Comparison of ENCODE assay signal across 8 cellular contexts in the genomic region with DNA sequence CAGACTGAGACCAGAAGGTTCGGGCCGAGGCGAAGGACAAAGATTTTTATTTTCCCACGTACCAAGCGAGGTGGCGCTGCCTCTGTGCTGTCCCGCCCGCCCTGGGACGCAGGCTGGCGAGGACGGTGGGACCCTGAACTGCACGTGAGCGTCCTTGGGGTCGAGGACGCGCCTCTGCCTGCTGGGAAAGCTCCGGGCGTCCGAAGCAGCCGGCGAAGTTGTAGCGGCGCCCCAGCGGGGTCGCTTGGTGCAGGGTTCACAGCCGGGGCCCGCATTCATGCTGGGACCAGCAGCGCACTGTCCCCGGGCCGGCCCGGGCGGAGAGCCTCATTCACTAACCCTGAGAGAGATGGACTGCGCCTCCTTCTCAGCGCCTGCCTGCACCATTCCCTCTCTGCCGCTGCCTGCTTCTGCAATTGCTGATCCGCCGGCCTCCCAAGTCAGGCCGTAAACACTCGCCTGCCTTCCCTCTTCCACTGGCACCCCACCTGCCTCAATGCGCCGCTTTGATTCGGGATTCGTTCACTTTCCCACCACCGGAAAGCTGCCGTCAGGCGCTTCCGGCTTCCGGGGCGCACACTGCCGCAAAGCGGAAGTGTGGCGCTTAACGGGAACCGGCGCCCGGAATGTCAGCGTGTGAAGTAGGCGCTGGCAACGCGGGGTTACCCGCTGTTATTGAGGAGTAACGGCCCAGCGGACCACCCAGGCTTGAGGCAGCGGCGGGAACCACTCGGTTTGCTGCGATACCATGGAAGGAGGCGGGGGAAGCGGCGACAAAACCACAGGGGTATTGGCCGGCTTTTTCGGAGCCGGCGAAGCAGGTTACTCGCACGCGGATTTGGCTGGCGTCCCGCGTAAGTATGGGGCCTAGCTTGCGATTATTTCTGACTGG.
DNase-seq lines count a peak whose midpoint lies in the region; TF ChIP-seq lines count a peak whose summit lies in the region.
"Not testable (repeated sequence)": the region's sequence is repeated elsewhere in the genome, so short reads cannot be mapped to it uniquely, and the experiment has no call there.

A gene (minus strand): TSS at position 581 of the 892 bp plus-strand sequence. CDS start 302 bp downstream, at position 279.
A gene with protein sequence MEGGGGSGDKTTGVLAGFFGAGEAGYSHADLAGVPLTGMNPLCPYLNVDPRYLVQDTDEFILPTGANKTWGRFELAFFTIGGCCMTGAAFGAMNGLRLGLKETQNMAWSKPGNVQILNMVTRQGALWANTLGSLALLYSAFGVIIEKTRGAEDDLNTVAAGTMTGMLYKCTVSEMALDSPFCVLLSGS (plus strand): TSS at position 607 of the 892 bp plus-strand sequence. CDS start 142 bp downstream, at position 749.

- peak within 1 kb of the TSS; percentile 60 for H3K27ac ChIP-seq in effector memory CD4-positive, alpha-beta T cell (ENCODE audit: insufficient read depth, low read length, poor library complexity, severe bottlenecking)

- H3K9me3 ChIP-seq in effector memory CD4-positive, alpha-beta T cell (ENCODE audit: control insufficient read depth, low read length): not testable (repeated sequence)

- not testable (repeated sequence) for H3K4me1 ChIP-seq in effector memory CD4-positive, alpha-beta T cell (ENCODE audit: control insufficient read depth, insufficient read depth, low read length, poor library complexity, severe bottlenecking)

- TF ChIP-seq CTCF in GM20000 (IDR thresholded peaks at IDR 0.05; ENCODE audit: extremely low read depth, missing control alignments): not testable (repeated sequence)

- H3K27me3 ChIP-seq in effector memory CD4-positive, alpha-beta T cell (replicated peaks; ENCODE audit: control insufficient read depth, insufficient read depth, low read length, poor library complexity, severe bottlenecking): not testable (repeated sequence)

- H3K4me3 ChIP-seq in effector memory CD4-positive, alpha-beta T cell (ENCODE audit: insufficient read depth, low read depth, low read length, poor library complexity, severe bottlenecking): peak within 1 kb of the TSS; percentile 83

- H3K36me3 ChIP-seq in effector memory CD4-positive, alpha-beta T cell (ENCODE audit: control insufficient read depth, insufficient read depth, low read length): not testable (repeated sequence)

- DNase-seq in COLO668 (lab: John Stamatoyannopoulos, UW; ENCODE audit: unreplicated experiment) (peak; percentile 79), GM20000 (ENCODE audit: low spot score) (peak; percentile 46), HS-5 (ENCODE audit: low read depth) (peak; percentile 28), NOMO-1 treated with DMSO at 0.1 percent for 48 hours (lab: John Stamatoyannopoulos, UW; ENCODE audit: unreplicated experiment) (peak; percentile 59), medulla oblongata (ENCODE audit: extremely low spot score) (peak; percentile 84)
- peak; percentile 57 to 62 for DNase-seq in activated CD8-positive, alpha-beta memory T cell treated with anti-CD3 and anti-CD28 coated beads for 4 hours (ENCODE audit: low read depth in 2 of 2)
- DNase-seq in effector memory CD4-positive, alpha-beta T cell: peak; percentile 69 to 80 (median 74)
- peak; percentile 52 to 76 (median 67) for DNase-seq in stimulated activated CD4-positive, alpha-beta T cell treated with anti-CD3 and anti-CD28 coated beads, TNF-alpha, amount 100 ng/mL, for 24 hours (ENCODE audit: low read depth in 3 of 3)

Comparison
In these comparisons a context has a peak if more than half of its experiments do, and no peak if none do; other contexts are left out.
1. Peak in every context shown above with its lines: DNase-seq, H3K4me3 ChIP-seq and H3K27ac ChIP-seq.
2. DNase-seq: peak in every context shown above with its lines; median percentile 84 in medulla oblongata; 79 in COLO668; 74 in effector memory CD4-positive, alpha-beta T cell; 67 in stimulated activated CD4-positive, alpha-beta T cell treated with anti-CD3 and anti-CD28 coated beads, TNF-alpha, amount 100 ng/mL, for 24 hours; 60 in activated CD8-positive, alpha-beta memory T cell treated with anti-CD3 and anti-CD28 coated beads for 4 hours; 59 in NOMO-1 treated with DMSO at 0.1 percent for 48 hours; 46 in GM20000; 28 in HS-5.